In genomic region chr16:21513337-21513741, GRCh38 we compare ENCODE assay signal across 1 cellular context.
TF ChIP-seq lines count a peak whose summit lies in the region.
"Not testable (repeated sequence)": the region's sequence is repeated elsewhere in the genome, so short reads cannot be mapped to it uniquely, and the experiment has no call there.

No MANE protein-coding gene starts in this region.

TF ChIP-seq in HepG2, 621 proteins besides CTCF, POLR2A, EP300 and RAD21 (continued from another document):
- TF ChIP-seq UBTF (CRISPR knock-in tag; IDR thresholded peaks at IDR 0.05) (peak; percentile 16; the same call in 1 of the 2 replicates), TBX3 (IDR thresholded peaks at IDR 0.05; ENCODE audit: borderline replicate concordance) (peak; percentile 73), ZFY (CRISPR knock-in tag; IDR thresholded peaks at IDR 0.05) (peak; percentile 25; the same call in 1 of the 2 replicates), ERF (CRISPR knock-in tag; IDR thresholded peaks at IDR 0.05) (0 out of 2 replicates have a peak, but pooled peaks have one; percentile 2), BHLHE40 (IDR thresholded peaks at IDR 0.05; ENCODE audit: low read length) (peak; percentile 84), GTF3A (CRISPR knock-in tag; conservative IDR thresholded peaks at IDR 0.05) (0 out of 2 replicates have a peak, but pooled peaks have one; percentile 12), SOX13 (CRISPR knock-in tag; conservative IDR thresholded peaks at IDR 0.05 in 1 of 2, IDR thresholded peaks at IDR 0.05 in 1 of 2) (0 out of 4 replicates have a peak, but pooled peaks of 1 of the 2 experiments have one; percentile 14), IRF9 (CRISPR knock-in tag; IDR thresholded peaks at IDR 0.05; ENCODE audit: borderline replicate concordance) (0 out of 2 replicates have a peak, but pooled peaks have one; percentile 43), BORCS8-MEF2B (CRISPR knock-in tag; IDR thresholded peaks at IDR 0.05) (peak; percentile 52; the same call in 1 of the 2 replicates), ARHGAP35 (CRISPR knock-in tag; IDR thresholded peaks at IDR 0.05; ENCODE audit: borderline replicate concordance) (0 out of 2 replicates have a peak, but pooled peaks have one; percentile 14), ZBTB38 (CRISPR knock-in tag; IDR thresholded peaks at IDR 0.05) (0 out of 2 replicates have a peak, but pooled peaks have one; percentile 72), ZNF143 (CRISPR knock-in tag; IDR thresholded peaks at IDR 0.05) (peak; percentile 49; the same call in 1 of the 2 replicates), PRDM15 (CRISPR knock-in tag; IDR thresholded peaks at IDR 0.05) (peak; percentile 40; the same call in 1 of the 2 replicates), HNF4A (CRISPR knock-in tag; IDR thresholded peaks at IDR 0.05) (peak; percentile 18; the same call in 1 of the 2 replicates), ZBTB40 (IDR thresholded peaks at IDR 0.05) (0 out of 2 replicates have a peak, but pooled peaks have one; percentile 29)
- not testable (repeated sequence) for TF ChIP-seq SOX13 (IDR thresholded peaks at IDR 0.05); ZBTB40 (CRISPR knock-in tag; IDR thresholded peaks at IDR 0.05)
TF ChIP-seq in HepG2: peak in this region for 84; not testable (repeated sequence) for 537.
